Comparison of ENCODE assay signal across 1 cellular context in genomic region chr2:2940702-2941655, GRCh38.
TF ChIP-seq lines count a peak whose summit lies in the region.

No MANE protein-coding gene starts in this region.

TF ChIP-seq in IMR-90, 13 proteins besides CTCF, POLR2A, EP300 and RAD21 (continued from another document):
- TF ChIP-seq RCOR1 (IDR thresholded peaks at IDR 0.05; ENCODE audit: insufficient replicate concordance, low read length) (no peak), FOS (IDR thresholded peaks at IDR 0.05; ENCODE audit: low read depth, low read length) (no peak), MAFK (IDR thresholded peaks at IDR 0.05; ENCODE audit: low read depth, low read length) (peak; percentile 54)
